8 cellular contexts compared by ENCODE assay signal in the genomic region with DNA sequence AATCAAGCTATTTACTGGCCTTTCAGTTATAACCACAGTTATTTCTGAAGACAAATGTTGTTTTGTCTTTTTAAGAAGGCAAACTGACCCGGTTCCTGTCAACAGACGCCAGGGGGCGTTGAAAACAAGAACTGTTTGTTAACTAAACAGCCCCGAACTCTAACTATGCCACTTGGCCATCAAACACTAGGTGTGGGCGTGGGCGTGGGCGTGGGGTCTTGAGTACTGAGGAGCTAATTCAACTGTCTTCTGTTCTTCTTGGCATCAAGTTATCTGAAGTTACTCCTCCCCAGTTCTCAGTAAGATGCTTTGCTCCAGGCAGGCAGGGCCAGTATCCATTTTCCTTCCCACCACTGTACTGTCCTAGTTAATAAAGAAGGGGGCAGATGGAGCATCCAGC.
DNase-seq lines count a peak whose midpoint lies in the region; ATAC-seq, FAIRE-seq and TF ChIP-seq lines count a peak whose summit lies in the region.

No MANE protein-coding gene starts in this region.

- RAD21 ChIA-PET in GM12878 (lab: Charles Lee; ENCODE audit: unreplicated experiment): interaction anchor here (0.8 to 4.1 kb wide), 12 partner anchors 10 to 427 kb away, joined by 3 to 24 read pairs (median 3); no protein-coding TSS in a partner anchor

- no peak for TF ChIP-seq EP300 in GM12878 (IDR thresholded peaks at IDR 0.05; ENCODE audit: borderline replicate concordance in 1 of 2, control insufficient read depth in 1 of 2, low read depth in 2 of 2, low read length in 2 of 2)

- in situ Hi-C loops in GM12878 (cut with MboI): no loop called here

- H3K4me2 ChIP-seq in GM12878 (ENCODE audit: control insufficient read depth, insufficient read depth): 0 out of 2 replicates have a peak overlapping the region, but pooled peaks have one; percentile 30

- no peaks in the 10 kb centered on the region for H3K27me3 ChIP-seq in GM12878 (replicated peaks in 1 of 2; ENCODE audit: control insufficient read depth in 2 of 2, insufficient read depth in 2 of 2, low read length in 1 of 2)

- CTCF ChIA-PET in GM12878 (lab: Yijun Ruan, JAX): interaction anchor here (0.6 to 7.1 kb wide), 33 partner anchors 10 to 1714 kb away, joined by 3 to 65 read pairs (median 8); a partner anchor contains a TSS

- peak; percentile 52 for TF ChIP-seq RAD21 in GM12878 (IDR thresholded peaks at IDR 0.05; ENCODE audit: insufficient read depth, low read depth, low read length)

- intact Hi-C loops in GM12878 (cut with micrococcal nuclease; ENCODE audit: unreplicated experiment): loop anchor here (1.0 kb wide), 1 partner anchor 428 kb away; no protein-coding TSS in a partner anchor

- SMC1A ChIA-PET in GM12878 (lab: Charles Lee; ENCODE audit: uncharacterized antibody, unreplicated experiment): interaction anchor here (0.6 to 5.2 kb wide), 20 partner anchors 8 to 505 kb away, joined by 3 to 26 read pairs (median 4); no protein-coding TSS in a partner anchor

- FAIRE-seq in GM12878 (lab: Jason Lieb, UNC): peak; percentile 64

- ATAC-seq in GM12878: peak; percentile 82
- ATAC-seq in GM19463 (IDR thresholded peaks at IDR 0.05; ENCODE audit: unreplicated experiment): no peak
- ATAC-seq in GM19455 (IDR thresholded peaks at IDR 0.05; ENCODE audit: unreplicated experiment): no peak

- TF ChIP-seq POLR2A in GM12878 (IDR thresholded peaks at IDR 0.05; ENCODE audit: low read depth, low read length): no peak

- H3K79me2 ChIP-seq in GM12878 (ENCODE audit: control insufficient read depth, insufficient read depth, low read length): no peaks in the 10 kb centered on the region

- H3K9me3 ChIP-seq in GM12878 (replicated peaks; ENCODE audit: control insufficient read depth, insufficient read depth, low read length): no peaks in the 10 kb centered on the region

- H3K9ac ChIP-seq in GM12878 (ENCODE audit: control insufficient read depth, insufficient read depth, low read length): no peak overlapping the region

- DNase-seq in ELF-1 (ENCODE audit: low read depth, low spot score) (peak; percentile 17), LoVo (ENCODE audit: low spot score) (peak; percentile 59), T-helper 22 cell (ENCODE audit: low read depth) (peak; percentile 1), GM12878 (ENCODE audit: low read depth, low spot score) (no peak), iris pigment epithelial cell (ENCODE audit: low read depth) (peak; percentile 51)
- peak; percentile 44 to 50 for DNase-seq in stimulated activated CD4-positive, alpha-beta T cell treated with anti-CD3 and anti-CD28 coated beads, Interleukin-2, amount 100 ng/mL, for 24 hours

- H3K4me1 ChIP-seq in GM12878 (ENCODE audit: control insufficient read depth, insufficient read depth, low read length): peaks cover 11% of the 10 kb centered on the region

- no TSS peak for BruUV-seq in GM12878 (replicated peaks; lab: Mats Ljungman, UMichigan)

- TF ChIP-seq CTCF in GM12878 (IDR thresholded peaks at IDR 0.05 in 2 of 3, conservative IDR thresholded peaks at IDR 0.05 in 1 of 3; ENCODE audit: control insufficient read depth in 2 of 3, extremely low read depth in 1 of 3, insufficient read depth in 1 of 3, low read depth in 3 of 3, low read length in 3 of 3): peak; percentile 63 to 84 (median 77)

- 0% methylated on average over 7 of the region's 7 CpGs for WGBS in GM12878 (ENCODE audit: insufficient coverage, insufficient replicate concordance, low lambda C conversion rate, missing lambda C conversion rate)

- peak overlapping the region; percentile 74 for H2AFZ ChIP-seq in GM12878 (ENCODE audit: control insufficient read depth, low read depth, low read length)

- no peak overlapping the region for H3K27ac ChIP-seq in GM12878 (ENCODE audit: control insufficient read depth, insufficient read depth)

- H3K36me3 ChIP-seq in GM12878 (ENCODE audit: control insufficient read depth in 2 of 2, insufficient read depth in 2 of 2, low read length in 1 of 2): no peaks in the 10 kb centered on the region

- POLR2A ChIA-PET in GM12878 (lab: Charles Lee): interaction anchor here (0.6 to 1.5 kb wide), 3 partner anchors 19 to 55 kb away, joined by 3 to 4 read pairs (median 3); no protein-coding TSS in a partner anchor

- H3K4me3 ChIP-seq in GM12878: no peak overlapping the region

- no peaks in the 10 kb centered on the region for H4K20me1 ChIP-seq in GM12878 (ENCODE audit: control insufficient read depth, insufficient read depth)

TF ChIP-seq in GM12878, 131 proteins besides CTCF, POLR2A, EP300 and RAD21 (continues in another document):
- TF ChIP-seq SMAD1 (IDR thresholded peaks at IDR 0.05; ENCODE audit: low read depth, partially characterized antibody) (no peak), POLR2AphosphoS2 (IDR thresholded peaks at IDR 0.05; ENCODE audit: low read depth, low read length) (no peak), RFX5 (IDR thresholded peaks at IDR 0.05; ENCODE audit: low read depth, low read length) (no peak), IKZF1 (conservative IDR thresholded peaks at IDR 0.05) (no peak), RBBP5 (conservative IDR thresholded peaks at IDR 0.05) (no peak), FOXM1 (IDR thresholded peaks at IDR 0.05; ENCODE audit: low read depth, low read length) (no peak), SMAD5 (IDR thresholded peaks at IDR 0.05; ENCODE audit: low read depth) (no peak), NRF1 (conservative IDR thresholded peaks at IDR 0.05; ENCODE audit: low read depth, low read length) (no peak), IKZF2 (IDR thresholded peaks at IDR 0.05) (no peak), MEF2A (IDR thresholded peaks at IDR 0.05; ENCODE audit: insufficient read depth, low read depth, low read length) (0 out of 2 replicates have a peak, but pooled peaks have one; percentile 39), PML (IDR thresholded peaks at IDR 0.05; ENCODE audit: low read length) (no peak), FOS (IDR thresholded peaks at IDR 0.05; ENCODE audit: borderline replicate concordance, extremely low read depth, insufficient read length) (no peak)
- TF ChIP-seq, protein P1, sequence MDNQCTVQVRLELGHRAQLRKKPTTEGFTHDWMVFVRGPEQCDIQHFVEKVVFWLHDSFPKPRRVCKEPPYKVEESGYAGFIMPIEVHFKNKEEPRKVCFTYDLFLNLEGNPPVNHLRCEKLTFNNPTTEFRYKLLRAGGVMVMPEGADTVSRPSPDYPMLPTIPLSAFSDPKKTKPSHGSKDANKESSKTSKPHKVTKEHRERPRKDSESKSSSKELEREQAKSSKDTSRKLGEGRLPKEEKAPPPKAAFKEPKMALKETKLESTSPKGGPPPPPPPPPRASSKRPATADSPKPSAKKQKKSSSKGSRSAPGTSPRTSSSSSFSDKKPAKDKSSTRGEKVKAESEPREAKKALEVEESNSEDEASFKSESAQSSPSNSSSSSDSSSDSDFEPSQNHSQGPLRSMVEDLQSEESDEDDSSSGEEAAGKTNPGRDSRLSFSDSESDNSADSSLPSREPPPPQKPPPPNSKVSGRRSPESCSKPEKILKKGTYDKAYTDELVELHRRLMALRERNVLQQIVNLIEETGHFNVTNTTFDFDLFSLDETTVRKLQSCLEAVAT (IDR thresholded peaks at IDR 0.05): no peak
- TF ChIP-seq, protein P2, sequence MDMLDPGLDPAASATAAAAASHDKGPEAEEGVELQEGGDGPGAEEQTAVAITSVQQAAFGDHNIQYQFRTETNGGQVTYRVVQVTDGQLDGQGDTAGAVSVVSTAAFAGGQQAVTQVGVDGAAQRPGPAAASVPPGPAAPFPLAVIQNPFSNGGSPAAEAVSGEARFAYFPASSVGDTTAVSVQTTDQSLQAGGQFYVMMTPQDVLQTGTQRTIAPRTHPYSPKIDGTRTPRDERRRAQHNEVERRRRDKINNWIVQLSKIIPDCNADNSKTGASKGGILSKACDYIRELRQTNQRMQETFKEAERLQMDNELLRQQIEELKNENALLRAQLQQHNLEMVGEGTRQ (IDR thresholded peaks at IDR 0.05; ENCODE audit: borderline replicate concordance, low read depth, low read length): no peak
- TF ChIP-seq, protein P3, sequence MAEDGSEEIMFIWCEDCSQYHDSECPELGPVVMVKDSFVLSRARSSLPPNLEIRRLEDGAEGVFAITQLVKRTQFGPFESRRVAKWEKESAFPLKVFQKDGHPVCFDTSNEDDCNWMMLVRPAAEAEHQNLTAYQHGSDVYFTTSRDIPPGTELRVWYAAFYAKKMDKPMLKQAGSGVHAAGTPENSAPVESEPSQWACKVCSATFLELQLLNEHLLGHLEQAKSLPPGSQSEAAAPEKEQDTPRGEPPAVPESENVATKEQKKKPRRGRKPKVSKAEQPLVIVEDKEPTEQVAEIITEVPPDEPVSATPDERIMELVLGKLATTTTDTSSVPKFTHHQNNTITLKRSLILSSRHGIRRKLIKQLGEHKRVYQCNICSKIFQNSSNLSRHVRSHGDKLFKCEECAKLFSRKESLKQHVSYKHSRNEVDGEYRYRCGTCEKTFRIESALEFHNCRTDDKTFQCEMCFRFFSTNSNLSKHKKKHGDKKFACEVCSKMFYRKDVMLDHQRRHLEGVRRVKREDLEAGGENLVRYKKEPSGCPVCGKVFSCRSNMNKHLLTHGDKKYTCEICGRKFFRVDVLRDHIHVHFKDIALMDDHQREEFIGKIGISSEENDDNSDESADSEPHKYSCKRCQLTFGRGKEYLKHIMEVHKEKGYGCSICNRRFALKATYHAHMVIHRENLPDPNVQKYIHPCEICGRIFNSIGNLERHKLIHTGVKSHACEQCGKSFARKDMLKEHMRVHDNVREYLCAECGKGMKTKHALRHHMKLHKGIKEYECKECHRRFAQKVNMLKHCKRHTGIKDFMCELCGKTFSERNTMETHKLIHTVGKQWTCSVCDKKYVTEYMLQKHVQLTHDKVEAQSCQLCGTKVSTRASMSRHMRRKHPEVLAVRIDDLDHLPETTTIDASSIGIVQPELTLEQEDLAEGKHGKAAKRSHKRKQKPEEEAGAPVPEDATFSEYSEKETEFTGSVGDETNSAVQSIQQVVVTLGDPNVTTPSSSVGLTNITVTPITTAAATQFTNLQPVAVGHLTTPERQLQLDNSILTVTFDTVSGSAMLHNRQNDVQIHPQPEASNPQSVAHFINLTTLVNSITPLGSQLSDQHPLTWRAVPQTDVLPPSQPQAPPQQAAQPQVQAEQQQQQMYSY (CRISPR knock-in tag; IDR thresholded peaks at IDR 0.05): no peak
- TF ChIP-seq, protein P4, sequence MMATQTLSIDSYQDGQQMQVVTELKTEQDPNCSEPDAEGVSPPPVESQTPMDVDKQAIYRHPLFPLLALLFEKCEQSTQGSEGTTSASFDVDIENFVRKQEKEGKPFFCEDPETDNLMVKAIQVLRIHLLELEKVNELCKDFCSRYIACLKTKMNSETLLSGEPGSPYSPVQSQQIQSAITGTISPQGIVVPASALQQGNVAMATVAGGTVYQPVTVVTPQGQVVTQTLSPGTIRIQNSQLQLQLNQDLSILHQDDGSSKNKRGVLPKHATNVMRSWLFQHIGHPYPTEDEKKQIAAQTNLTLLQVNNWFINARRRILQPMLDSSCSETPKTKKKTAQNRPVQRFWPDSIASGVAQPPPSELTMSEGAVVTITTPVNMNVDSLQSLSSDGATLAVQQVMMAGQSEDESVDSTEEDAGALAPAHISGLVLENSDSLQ (IDR thresholded peaks at IDR 0.05): no peak
